In the genomic region with DNA sequence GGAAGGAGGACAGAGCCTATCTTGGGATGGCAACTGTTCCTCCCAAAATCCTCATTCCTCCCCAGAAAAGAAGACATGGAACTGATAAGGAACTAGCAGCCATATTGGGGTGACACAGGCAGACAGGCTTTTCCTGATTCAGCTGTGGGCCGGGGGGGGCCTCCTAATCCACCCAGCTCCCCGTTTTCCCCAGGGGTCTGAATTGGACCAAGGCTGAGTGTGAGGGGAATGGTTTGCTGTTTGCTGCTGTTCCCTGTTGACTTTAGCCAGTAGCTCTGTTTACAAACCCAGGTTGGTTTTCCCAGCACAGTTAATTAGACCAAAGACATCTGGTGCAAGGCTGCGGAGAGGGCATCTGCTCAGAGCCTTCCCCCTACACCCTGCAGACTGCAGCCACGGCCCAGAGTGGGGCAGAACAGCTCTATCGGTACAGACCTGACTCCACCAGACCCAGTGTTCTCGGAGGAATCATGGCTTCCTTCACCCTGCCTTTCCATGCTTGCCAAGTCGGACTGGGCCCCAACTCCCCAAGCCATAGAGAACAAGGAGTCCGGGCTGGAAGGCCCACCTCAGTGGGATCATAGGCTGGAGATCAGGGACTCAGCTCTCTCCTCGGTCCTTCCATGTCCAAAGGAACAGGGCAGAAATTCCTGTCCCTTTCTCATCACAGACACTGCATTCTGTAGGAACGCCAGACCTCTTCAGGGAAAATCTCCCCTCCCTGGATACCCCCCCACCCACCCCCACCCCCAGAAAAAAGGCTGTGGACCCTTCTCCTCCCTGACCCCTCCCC, we compare ENCODE assay signal across 1 cellular context.
TF ChIP-seq lines count a peak whose summit lies in the region.

No MANE protein-coding gene starts in this region.

TF ChIP-seq in HepG2, 621 proteins besides CTCF, POLR2A, EP300 and RAD21 (continued from another document and continues in another):
- TF ChIP-seq, protein P1, sequence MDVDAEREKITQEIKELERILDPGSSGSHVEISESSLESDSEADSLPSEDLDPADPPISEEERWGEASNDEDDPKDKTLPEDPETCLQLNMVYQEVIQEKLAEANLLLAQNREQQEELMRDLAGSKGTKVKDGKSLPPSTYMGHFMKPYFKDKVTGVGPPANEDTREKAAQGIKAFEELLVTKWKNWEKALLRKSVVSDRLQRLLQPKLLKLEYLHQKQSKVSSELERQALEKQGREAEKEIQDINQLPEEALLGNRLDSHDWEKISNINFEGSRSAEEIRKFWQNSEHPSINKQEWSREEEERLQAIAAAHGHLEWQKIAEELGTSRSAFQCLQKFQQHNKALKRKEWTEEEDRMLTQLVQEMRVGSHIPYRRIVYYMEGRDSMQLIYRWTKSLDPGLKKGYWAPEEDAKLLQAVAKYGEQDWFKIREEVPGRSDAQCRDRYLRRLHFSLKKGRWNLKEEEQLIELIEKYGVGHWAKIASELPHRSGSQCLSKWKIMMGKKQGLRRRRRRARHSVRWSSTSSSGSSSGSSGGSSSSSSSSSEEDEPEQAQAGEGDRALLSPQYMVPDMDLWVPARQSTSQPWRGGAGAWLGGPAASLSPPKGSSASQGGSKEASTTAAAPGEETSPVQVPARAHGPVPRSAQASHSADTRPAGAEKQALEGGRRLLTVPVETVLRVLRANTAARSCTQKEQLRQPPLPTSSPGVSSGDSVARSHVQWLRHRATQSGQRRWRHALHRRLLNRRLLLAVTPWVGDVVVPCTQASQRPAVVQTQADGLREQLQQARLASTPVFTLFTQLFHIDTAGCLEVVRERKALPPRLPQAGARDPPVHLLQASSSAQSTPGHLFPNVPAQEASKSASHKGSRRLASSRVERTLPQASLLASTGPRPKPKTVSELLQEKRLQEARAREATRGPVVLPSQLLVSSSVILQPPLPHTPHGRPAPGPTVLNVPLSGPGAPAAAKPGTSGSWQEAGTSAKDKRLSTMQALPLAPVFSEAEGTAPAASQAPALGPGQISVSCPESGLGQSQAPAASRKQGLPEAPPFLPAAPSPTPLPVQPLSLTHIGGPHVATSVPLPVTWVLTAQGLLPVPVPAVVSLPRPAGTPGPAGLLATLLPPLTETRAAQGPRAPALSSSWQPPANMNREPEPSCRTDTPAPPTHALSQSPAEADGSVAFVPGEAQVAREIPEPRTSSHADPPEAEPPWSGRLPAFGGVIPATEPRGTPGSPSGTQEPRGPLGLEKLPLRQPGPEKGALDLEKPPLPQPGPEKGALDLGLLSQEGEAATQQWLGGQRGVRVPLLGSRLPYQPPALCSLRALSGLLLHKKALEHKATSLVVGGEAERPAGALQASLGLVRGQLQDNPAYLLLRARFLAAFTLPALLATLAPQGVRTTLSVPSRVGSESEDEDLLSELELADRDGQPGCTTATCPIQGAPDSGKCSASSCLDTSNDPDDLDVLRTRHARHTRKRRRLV (CRISPR knock-in tag; IDR thresholded peaks at IDR 0.05), result no peak
- TF ChIP-seq, protein P2, sequence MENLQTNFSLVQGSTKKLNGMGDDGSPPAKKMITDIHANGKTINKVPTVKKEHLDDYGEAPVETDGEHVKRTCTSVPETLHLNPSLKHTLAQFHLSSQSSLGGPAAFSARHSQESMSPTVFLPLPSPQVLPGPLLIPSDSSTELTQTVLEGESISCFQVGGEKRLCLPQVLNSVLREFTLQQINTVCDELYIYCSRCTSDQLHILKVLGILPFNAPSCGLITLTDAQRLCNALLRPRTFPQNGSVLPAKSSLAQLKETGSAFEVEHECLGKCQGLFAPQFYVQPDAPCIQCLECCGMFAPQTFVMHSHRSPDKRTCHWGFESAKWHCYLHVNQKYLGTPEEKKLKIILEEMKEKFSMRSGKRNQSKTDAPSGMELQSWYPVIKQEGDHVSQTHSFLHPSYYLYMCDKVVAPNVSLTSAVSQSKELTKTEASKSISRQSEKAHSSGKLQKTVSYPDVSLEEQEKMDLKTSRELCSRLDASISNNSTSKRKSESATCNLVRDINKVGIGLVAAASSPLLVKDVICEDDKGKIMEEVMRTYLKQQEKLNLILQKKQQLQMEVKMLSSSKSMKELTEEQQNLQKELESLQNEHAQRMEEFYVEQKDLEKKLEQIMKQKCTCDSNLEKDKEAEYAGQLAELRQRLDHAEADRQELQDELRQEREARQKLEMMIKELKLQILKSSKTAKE (CRISPR knock-in tag; IDR thresholded peaks at IDR 0.05; ENCODE audit: borderline replicate concordance), result no peak
- peak; percentile 98 for TF ChIP-seq FOXA3 (CRISPR knock-in tag; IDR thresholded peaks at IDR 0.05)
- TF ChIP-seq ZNF674 (CRISPR knock-in tag; IDR thresholded peaks at IDR 0.05; ENCODE audit: low read depth), result 0 out of 2 replicates have a peak, but pooled peaks have one; percentile 59
- no peak for TF ChIP-seq NFIC (IDR thresholded peaks at IDR 0.05; ENCODE audit: low read length)
- TF ChIP-seq ZNF7 (CRISPR knock-in tag; IDR thresholded peaks at IDR 0.05), result 0 out of 2 replicates have a peak, but pooled peaks have one; percentile 20
- TF ChIP-seq ZNF550 (CRISPR knock-in tag; IDR thresholded peaks at IDR 0.05; ENCODE audit: borderline replicate concordance), result no peak
- peak; percentile 98 for TF ChIP-seq MIXL1 (CRISPR knock-in tag; IDR thresholded peaks at IDR 0.05)
- no peak for TF ChIP-seq PHF5A (CRISPR knock-in tag; IDR thresholded peaks at IDR 0.05; ENCODE audit: low read depth, unreplicated experiment)
- TF ChIP-seq NCOR1 (IDR thresholded peaks at IDR 0.05; ENCODE audit: borderline replicate concordance, low read length), result no peak
- TF ChIP-seq ELF3 (CRISPR knock-in tag; IDR thresholded peaks at IDR 0.05), result peak; percentile 75; the same call in 1 of the 2 replicates
- TF ChIP-seq ZSCAN29 (CRISPR knock-in tag; conservative IDR thresholded peaks at IDR 0.05), result peak; percentile 15; the same call in 1 of the 2 replicates
- no peak for TF ChIP-seq ZNF3 (CRISPR knock-in tag; IDR thresholded peaks at IDR 0.05)
- no peak for TF ChIP-seq AHR (CRISPR knock-in tag; IDR thresholded peaks at IDR 0.05)
- TF ChIP-seq ZNF263 (CRISPR knock-in tag; IDR thresholded peaks at IDR 0.05), result peak; percentile 36; the same call in 1 of the 2 replicates
- 0 out of 2 replicates have a peak, but pooled peaks have one; percentile 2 for TF ChIP-seq ZNF143 (CRISPR knock-in tag; IDR thresholded peaks at IDR 0.05)
- no peak for TF ChIP-seq KDM1A (CRISPR knock-in tag; IDR thresholded peaks at IDR 0.05)
- no peak for TF ChIP-seq JDP2 (CRISPR knock-in tag; IDR thresholded peaks at IDR 0.05; ENCODE audit: borderline replicate concordance)
- no peak for TF ChIP-seq CHD4 (IDR thresholded peaks at IDR 0.05; ENCODE audit: borderline replicate concordance, low read length)
- peak; percentile 57; the same call in 1 of the 2 replicates for TF ChIP-seq ZNF12 (CRISPR knock-in tag; IDR thresholded peaks at IDR 0.05)
- TF ChIP-seq ZNF350 (CRISPR knock-in tag; IDR thresholded peaks at IDR 0.05; ENCODE audit: borderline replicate concordance, low read depth), result peak; percentile 29; the same call in 1 of the 2 replicates
- TF ChIP-seq, protein P3, sequence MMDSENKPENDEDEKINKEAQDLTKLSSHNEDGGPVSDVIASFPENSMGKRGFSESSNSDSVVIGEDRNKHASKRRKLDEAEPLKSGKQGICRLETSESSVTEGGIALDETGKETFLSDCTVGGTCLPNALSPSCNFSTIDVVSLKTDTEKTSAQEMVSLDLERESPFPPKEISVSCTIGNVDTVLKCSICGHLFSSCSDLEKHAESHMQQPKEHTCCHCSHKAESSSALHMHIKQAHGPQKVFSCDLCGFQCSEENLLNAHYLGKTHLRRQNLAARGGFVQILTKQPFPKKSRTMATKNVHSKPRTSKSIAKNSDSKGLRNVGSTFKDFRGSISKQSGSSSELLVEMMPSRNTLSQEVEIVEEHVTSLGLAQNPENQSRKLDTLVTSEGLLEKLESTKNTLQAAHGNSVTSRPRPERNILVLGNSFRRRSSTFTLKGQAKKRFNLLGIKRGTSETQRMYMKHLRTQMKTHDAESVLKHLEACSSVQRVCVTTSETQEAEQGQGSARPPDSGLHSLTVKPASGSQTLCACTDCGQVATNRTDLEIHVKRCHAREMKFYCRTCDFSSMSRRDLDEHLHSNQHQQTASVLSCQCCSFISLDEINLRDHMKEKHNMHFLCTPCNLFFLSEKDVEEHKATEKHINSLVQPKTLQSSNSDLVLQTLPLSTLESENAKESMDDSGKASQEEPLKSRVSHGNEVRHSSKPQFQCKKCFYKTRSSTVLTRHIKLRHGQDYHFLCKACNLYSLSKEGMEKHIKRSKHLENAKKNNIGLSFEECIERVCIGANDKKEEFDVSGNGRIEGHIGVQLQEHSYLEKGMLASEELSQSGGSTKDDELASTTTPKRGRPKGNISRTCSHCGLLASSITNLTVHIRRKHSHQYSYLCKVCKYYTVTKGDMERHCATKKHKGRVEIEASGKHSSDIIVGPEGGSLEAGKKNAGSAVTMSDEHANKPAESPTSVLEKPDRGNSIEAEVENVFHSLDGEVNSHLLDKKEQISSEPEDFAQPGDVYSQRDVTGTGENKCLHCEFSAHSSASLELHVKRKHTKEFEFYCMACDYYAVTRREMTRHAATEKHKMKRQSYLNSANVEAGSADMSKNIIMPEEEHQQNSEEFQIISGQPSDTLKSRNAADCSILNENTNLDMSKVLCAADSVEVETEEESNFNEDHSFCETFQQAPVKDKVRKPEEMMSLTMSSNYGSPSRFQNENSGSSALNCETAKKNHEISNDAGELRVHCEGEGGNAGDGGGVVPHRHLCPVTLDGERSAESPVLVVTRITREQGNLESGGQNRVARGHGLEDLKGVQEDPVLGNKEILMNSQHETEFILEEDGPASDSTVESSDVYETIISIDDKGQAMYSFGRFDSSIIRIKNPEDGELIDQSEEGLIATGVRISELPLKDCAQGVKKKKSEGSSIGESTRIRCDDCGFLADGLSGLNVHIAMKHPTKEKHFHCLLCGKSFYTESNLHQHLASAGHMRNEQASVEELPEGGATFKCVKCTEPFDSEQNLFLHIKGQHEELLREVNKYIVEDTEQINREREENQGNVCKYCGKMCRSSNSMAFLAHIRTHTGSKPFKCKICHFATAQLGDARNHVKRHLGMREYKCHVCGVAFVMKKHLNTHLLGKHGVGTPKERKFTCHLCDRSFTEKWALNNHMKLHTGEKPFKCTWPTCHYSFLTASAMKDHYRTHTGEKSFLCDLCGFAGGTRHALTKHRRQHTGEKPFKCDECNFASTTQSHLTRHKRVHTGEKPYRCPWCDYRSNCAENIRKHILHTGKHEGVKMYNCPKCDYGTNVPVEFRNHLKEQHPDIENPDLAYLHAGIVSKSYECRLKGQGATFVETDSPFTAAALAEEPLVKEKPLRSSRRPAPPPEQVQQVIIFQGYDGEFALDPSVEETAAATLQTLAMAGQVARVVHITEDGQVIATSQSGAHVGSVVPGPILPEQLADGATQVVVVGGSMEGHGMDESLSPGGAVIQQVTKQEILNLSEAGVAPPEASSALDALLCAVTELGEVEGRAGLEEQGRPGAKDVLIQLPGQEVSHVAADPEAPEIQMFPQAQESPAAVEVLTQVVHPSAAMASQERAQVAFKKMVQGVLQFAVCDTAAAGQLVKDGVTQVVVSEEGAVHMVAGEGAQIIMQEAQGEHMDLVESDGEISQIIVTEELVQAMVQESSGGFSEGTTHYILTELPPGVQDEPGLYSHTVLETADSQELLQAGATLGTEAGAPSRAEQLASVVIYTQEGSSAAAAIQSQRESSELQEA (CRISPR knock-in tag; IDR thresholded peaks at IDR 0.05; ENCODE audit: not compliant biosample characterization), result peak; percentile 64
- TF ChIP-seq KLF13 (CRISPR knock-in tag; IDR thresholded peaks at IDR 0.05), result no peak
- no peak for TF ChIP-seq IKZF1 (IDR thresholded peaks at IDR 0.05)
- 0 out of 2 replicates have a peak, but pooled peaks have one; percentile 12 for TF ChIP-seq ARNT2 (CRISPR knock-in tag; IDR thresholded peaks at IDR 0.05; ENCODE audit: low read depth)
- no peak for TF ChIP-seq FLYWCH1 (CRISPR knock-in tag; IDR thresholded peaks at IDR 0.05)
- no peak for TF ChIP-seq HOXA9 (CRISPR knock-in tag; IDR thresholded peaks at IDR 0.05; ENCODE audit: borderline replicate concordance)
- no peak for TF ChIP-seq TAF1 (CRISPR knock-in tag; IDR thresholded peaks at IDR 0.05)
- TF ChIP-seq, protein P4, sequence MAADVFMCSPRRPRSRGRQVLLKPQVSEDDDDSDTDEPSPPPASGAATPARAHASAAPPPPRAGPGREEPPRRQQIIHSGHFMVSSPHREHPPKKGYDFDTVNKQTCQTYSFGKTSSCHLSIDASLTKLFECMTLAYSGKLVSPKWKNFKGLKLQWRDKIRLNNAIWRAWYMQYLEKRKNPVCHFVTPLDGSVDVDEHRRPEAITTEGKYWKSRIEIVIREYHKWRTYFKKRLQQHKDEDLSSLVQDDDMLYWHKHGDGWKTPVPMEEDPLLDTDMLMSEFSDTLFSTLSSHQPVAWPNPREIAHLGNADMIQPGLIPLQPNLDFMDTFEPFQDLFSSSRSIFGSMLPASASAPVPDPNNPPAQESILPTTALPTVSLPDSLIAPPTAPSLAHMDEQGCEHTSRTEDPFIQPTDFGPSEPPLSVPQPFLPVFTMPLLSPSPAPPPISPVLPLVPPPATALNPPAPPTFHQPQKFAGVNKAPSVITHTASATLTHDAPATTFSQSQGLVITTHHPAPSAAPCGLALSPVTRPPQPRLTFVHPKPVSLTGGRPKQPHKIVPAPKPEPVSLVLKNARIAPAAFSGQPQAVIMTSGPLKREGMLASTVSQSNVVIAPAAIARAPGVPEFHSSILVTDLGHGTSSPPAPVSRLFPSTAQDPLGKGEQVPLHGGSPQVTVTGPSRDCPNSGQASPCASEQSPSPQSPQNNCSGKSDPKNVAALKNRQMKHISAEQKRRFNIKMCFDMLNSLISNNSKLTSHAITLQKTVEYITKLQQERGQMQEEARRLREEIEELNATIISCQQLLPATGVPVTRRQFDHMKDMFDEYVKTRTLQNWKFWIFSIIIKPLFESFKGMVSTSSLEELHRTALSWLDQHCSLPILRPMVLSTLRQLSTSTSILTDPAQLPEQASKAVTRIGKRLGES (CRISPR knock-in tag; IDR thresholded peaks at IDR 0.05; ENCODE audit: borderline replicate concordance), result no peak
- TF ChIP-seq HNF4A (CRISPR knock-in tag; IDR thresholded peaks at IDR 0.05), result peak; percentile 28; the same call in 1 of the 2 replicates
- TF ChIP-seq, protein P5, sequence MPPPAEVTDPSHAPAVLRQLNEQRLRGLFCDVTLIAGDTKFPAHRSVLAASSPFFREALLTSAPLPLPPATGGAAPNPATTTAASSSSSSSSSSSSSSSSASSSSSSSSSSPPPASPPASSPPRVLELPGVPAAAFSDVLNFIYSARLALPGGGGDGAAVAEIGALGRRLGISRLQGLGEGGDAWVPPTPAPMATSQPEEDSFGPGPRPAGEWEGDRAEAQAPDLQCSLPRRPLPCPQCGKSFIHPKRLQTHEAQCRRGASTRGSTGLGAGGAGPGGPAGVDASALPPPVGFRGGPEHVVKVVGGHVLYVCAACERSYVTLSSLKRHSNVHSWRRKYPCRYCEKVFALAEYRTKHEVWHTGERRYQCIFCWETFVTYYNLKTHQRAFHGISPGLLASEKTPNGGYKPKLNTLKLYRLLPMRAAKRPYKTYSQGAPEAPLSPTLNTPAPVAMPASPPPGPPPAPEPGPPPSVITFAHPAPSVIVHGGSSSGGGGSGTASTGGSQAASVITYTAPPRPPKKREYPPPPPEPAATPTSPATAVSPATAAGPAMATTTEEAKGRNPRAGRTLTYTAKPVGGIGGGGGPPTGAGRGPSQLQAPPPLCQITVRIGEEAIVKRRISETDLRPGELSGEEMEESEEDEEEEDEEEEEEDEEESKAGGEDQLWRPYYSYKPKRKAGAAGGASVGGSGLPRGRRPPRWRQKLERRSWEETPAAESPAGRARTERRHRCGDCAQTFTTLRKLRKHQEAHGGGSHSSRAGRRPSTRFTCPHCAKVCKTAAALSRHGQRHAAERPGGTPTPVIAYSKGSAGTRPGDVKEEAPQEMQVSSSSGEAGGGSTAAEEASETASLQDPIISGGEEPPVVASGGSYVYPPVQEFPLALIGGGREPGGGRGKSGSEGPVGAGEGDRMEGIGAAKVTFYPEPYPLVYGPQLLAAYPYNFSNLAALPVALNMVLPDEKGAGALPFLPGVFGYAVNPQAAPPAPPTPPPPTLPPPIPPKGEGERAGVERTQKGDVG (CRISPR knock-in tag; IDR thresholded peaks at IDR 0.05; ENCODE audit: borderline replicate concordance), result no peak
- no peak for TF ChIP-seq FOXP1 (IDR thresholded peaks at IDR 0.05)
- TF ChIP-seq FOXP1 (CRISPR knock-in tag; IDR thresholded peaks at IDR 0.05), result peak; percentile 90
